ENCODE assay signal across 8 cellular contexts in genomic region chr4:184028571-184028996, GRCh38.
DNase-seq lines count a peak whose midpoint lies in the region; ATAC-seq, FAIRE-seq and TF ChIP-seq lines count a peak whose summit lies in the region.

No MANE protein-coding gene starts in this region.

- H3K27me3 Mint-ChIP-seq in activated CD4-positive, alpha-beta T cell treated with anti-CD3 and anti-CD28 coated beads, Interleukin-2, amount 10 ng/mL, durations not matched to agents 24 days and 14 days, result peaks cover 27% of the 10 kb centered on the region
- peaks cover 33 to 34% of the 10 kb centered on the region in 2 donors for H3K27me3 Mint-ChIP-seq in effector memory CD8-positive, alpha-beta T cell
- H3K27me3 Mint-ChIP-seq in stimulated activated naive CD8-positive, alpha-beta T cell treated with anti-CD3 and anti-CD28 coated beads, Interleukin-15, amount 100 ng/mL, for 72 hours, result peaks cover 24% of the 10 kb centered on the region

- CTCF ChIA-PET in HepG2 (lab: Yijun Ruan, JAX; ENCODE audit: low intra/inter-chr PET ratio, low total read pairs), result no interaction called here

- no peak overlapping the region for H3K9ac ChIP-seq in HepG2 (ENCODE audit: insufficient read depth, low read depth, low read length)

- no peak overlapping the region for H3K4me2 ChIP-seq in HepG2 (ENCODE audit: low read depth, low read length)

- no peaks in the 10 kb centered on the region for H3K36me3 Mint-ChIP-seq in activated CD4-positive, alpha-beta T cell treated with anti-CD3 and anti-CD28 coated beads, Interleukin-2, amount 10 ng/mL, durations not matched to agents 24 days and 14 days (ENCODE audit: low read depth)
- no peaks in the 10 kb centered on the region for H3K36me3 Mint-ChIP-seq in effector memory CD8-positive, alpha-beta T cell (ENCODE audit: insufficient read depth)

- peak; percentile 29 for ATAC-seq in effector memory CD8-positive, alpha-beta T cell (replicated peaks)
- peak; percentile 76 for ATAC-seq in stimulated activated naive CD8-positive, alpha-beta T cell treated with anti-CD3 and anti-CD28 coated beads, Interleukin-15, amount 100 ng/mL, for 72 hours
- ATAC-seq in HepG2, result no peak

- H3K4me3 Mint-ChIP-seq in activated CD4-positive, alpha-beta T cell treated with anti-CD3 and anti-CD28 coated beads, Interleukin-2, amount 10 ng/mL, durations not matched to agents 24 days and 14 days, result peak overlapping the region; percentile 87
- H3K4me3 Mint-ChIP-seq in effector memory CD8-positive, alpha-beta T cell, result peak overlapping the region; percentile 81 to 84
- H3K4me3 Mint-ChIP-seq in stimulated activated naive CD8-positive, alpha-beta T cell treated with anti-CD3 and anti-CD28 coated beads, Interleukin-15, amount 100 ng/mL, for 72 hours, result peak overlapping the region; percentile 71 to 84

- TF ChIP-seq CTCF in HepG2 (CRISPR knock-in tag; IDR thresholded peaks at IDR 0.05), result no peak

- no peak overlapping the region for H3K27ac Mint-ChIP-seq in activated CD4-positive, alpha-beta T cell treated with anti-CD3 and anti-CD28 coated beads, Interleukin-2, amount 10 ng/mL, durations not matched to agents 24 days and 14 days
- H3K27ac Mint-ChIP-seq in effector memory CD8-positive, alpha-beta T cell, result peak overlapping the region; percentile 59 to 72
- H3K27ac Mint-ChIP-seq in stimulated activated naive CD8-positive, alpha-beta T cell treated with anti-CD3 and anti-CD28 coated beads, Interleukin-15, amount 100 ng/mL, for 72 hours, result no peak overlapping the region

- H2AFZ ChIP-seq in HepG2 (ENCODE audit: low read length), result no peak overlapping the region

- no peaks in the 10 kb centered on the region for H3K9me3 ChIP-seq in HepG2 (ENCODE audit: low read length)
- H3K9me3 ChIP-seq in HAP-1, result no peaks in the 10 kb centered on the region

- no peaks in the 10 kb centered on the region for H3K4me1 ChIP-seq in HepG2 (ENCODE audit: insufficient read depth, low read length)
- H3K4me1 ChIP-seq in HAP-1, result no peaks in the 10 kb centered on the region

- POLR2A ChIA-PET in HepG2 (lab: Yijun Ruan, JAX), result no interaction called here

- in situ Hi-C loops in HepG2 (cut with HindIII; ENCODE audit: extremely low pct_ligation_motif_present, low pct_unique_long_range_greater_than_20kb) (no loop called here), HAP-1 (cut with MboI; ENCODE audit: low sequenced_read_pairs) (no loop called here)

- TF ChIP-seq RAD21 in HepG2 (CRISPR knock-in tag; IDR thresholded peaks at IDR 0.05), result no peak

- no peaks in the 10 kb centered on the region for H3K27me3 ChIP-seq in HepG2 (ENCODE audit: control insufficient read depth in 1 of 2, insufficient read depth in 2 of 2, low read length in 2 of 2)
- H3K27me3 ChIP-seq in HAP-1 (ENCODE audit: low read depth), result no peaks in the 10 kb centered on the region

- no peaks in the 10 kb centered on the region for H3K9me3 Mint-ChIP-seq in activated CD4-positive, alpha-beta T cell treated with anti-CD3 and anti-CD28 coated beads, Interleukin-2, amount 10 ng/mL, durations not matched to agents 24 days and 14 days
- H3K9me3 Mint-ChIP-seq in effector memory CD8-positive, alpha-beta T cell, result no peaks in the 10 kb centered on the region
- H3K9me3 Mint-ChIP-seq in stimulated activated naive CD8-positive, alpha-beta T cell treated with anti-CD3 and anti-CD28 coated beads, Interleukin-15, amount 100 ng/mL, for 72 hours, result no peaks in the 10 kb centered on the region

- intact Hi-C loops in activated CD4-positive, alpha-beta T cell treated with anti-CD3 and anti-CD28 coated beads, Interleukin-2, amount 10 ng/mL, durations not matched to agents 24 days and 14 days (cut with micrococcal nuclease), result no loop called here
- intact Hi-C loops in HepG2 (cut with micrococcal nuclease; ENCODE audit: unreplicated experiment), result no loop called here

- no TSS peak for BruUV-seq in HepG2 (replicated peaks; lab: Mats Ljungman, UMichigan)

- no peak overlapping the region for H3K4me3 ChIP-seq in HepG2 (replicated peaks in 1 of 3; ENCODE audit: insufficient read depth in 1 of 3, low read depth in 2 of 3, low read length in 3 of 3)
- H3K4me3 ChIP-seq in HAP-1, result no peak overlapping the region

- no peak overlapping the region for H3K27ac ChIP-seq in HepG2 (ENCODE audit: extremely low read length, insufficient read depth, low read length)

- peak; percentile 74 for DNase-seq in activated CD4-positive, alpha-beta T cell treated with anti-CD3 and anti-CD28 coated beads, Interleukin-2, amount 10 ng/mL, durations not matched to agents 24 days and 14 days
- DNase-seq in activated CD4-positive, alpha-beta T cell treated with anti-CD3 and anti-CD28 coated beads, Interleukin-2, amount 50 U/mL, for 4 hours, result no peak
- peak; percentile 8 for DNase-seq in RPMI8226
- DNase-seq in effector memory CD8-positive, alpha-beta T cell, result no peak
- DNase-seq in stimulated activated naive CD8-positive, alpha-beta T cell treated with anti-CD3 and anti-CD28 coated beads, Interleukin-15, amount 100 ng/mL, for 72 hours, result peak; percentile 14 to 16
- DNase-seq in inferior parietal cortex (ENCODE audit: extremely low spot score), result no peak
- DNase-seq in HepG2 (ENCODE audit: low spot score), result no peak
- DNase-seq in HAP-1 (ENCODE audit: low spot score in 2 of 2), result no peak

- no peak for TF ChIP-seq POLR2A in HepG2 (IDR thresholded peaks at IDR 0.05; ENCODE audit: insufficient read depth in 1 of 2, low read depth in 2 of 2, low read length in 2 of 2)

- no peak for TF ChIP-seq EP300 in HepG2 (IDR thresholded peaks at IDR 0.05; ENCODE audit: low read depth in 2 of 2, low read length in 2 of 2)
- no peak for TF ChIP-seq EP300 in HepG2 (CRISPR knock-in tag; IDR thresholded peaks at IDR 0.05; ENCODE audit: borderline replicate concordance)

- peaks cover 19% of the 10 kb centered on the region for H3K4me1 Mint-ChIP-seq in activated CD4-positive, alpha-beta T cell treated with anti-CD3 and anti-CD28 coated beads, Interleukin-2, amount 10 ng/mL, durations not matched to agents 24 days and 14 days
- H3K4me1 Mint-ChIP-seq in effector memory CD8-positive, alpha-beta T cell (ENCODE audit: low read depth in 2 of 2), result peaks cover 17 to 20% of the 10 kb centered on the region in 2 donors
- H3K4me1 Mint-ChIP-seq in stimulated activated naive CD8-positive, alpha-beta T cell treated with anti-CD3 and anti-CD28 coated beads, Interleukin-15, amount 100 ng/mL, for 72 hours, result peaks cover 22% of the 10 kb centered on the region

- no peaks in the 10 kb centered on the region for H3K36me3 ChIP-seq in HepG2 (replicated peaks in 1 of 2; ENCODE audit: control insufficient read depth in 1 of 2, insufficient read depth in 2 of 2, low read length in 2 of 2)
- H3K36me3 ChIP-seq in HAP-1 (replicated peaks), result no peaks in the 10 kb centered on the region

- no peaks in the 10 kb centered on the region for H4K20me1 ChIP-seq in HepG2 (ENCODE audit: insufficient read depth, low read length)

- WGBS in HepG2 (ENCODE audit: low lambda C conversion rate), result 67% methylated on average over 14 of the region's 14 CpGs

- FAIRE-seq in HepG2 (lab: Jason Lieb, UNC), result no peak

- H3K79me2 ChIP-seq in HepG2 (ENCODE audit: insufficient read depth, low read length), result no peaks in the 10 kb centered on the region

TF ChIP-seq in HepG2, 621 proteins besides CTCF, POLR2A, EP300 and RAD21 (continues in another document):
- TF ChIP-seq ZFX (CRISPR knock-in tag; IDR thresholded peaks at IDR 0.05; ENCODE audit: low read depth) (no peak), KAT7 (CRISPR knock-in tag; IDR thresholded peaks at IDR 0.05; ENCODE audit: borderline replicate concordance) (no peak), SCMH1 (CRISPR knock-in tag; IDR thresholded peaks at IDR 0.05; ENCODE audit: borderline replicate concordance) (no peak), REXO4 (CRISPR knock-in tag; IDR thresholded peaks at IDR 0.05; ENCODE audit: borderline replicate concordance) (no peak), NONO (IDR thresholded peaks at IDR 0.05) (no peak), NONO (CRISPR knock-in tag; conservative IDR thresholded peaks at IDR 0.05) (no peak), FLYWCH1 (CRISPR knock-in tag; IDR thresholded peaks at IDR 0.05) (no peak), SKIL (CRISPR knock-in tag; IDR thresholded peaks at IDR 0.05; ENCODE audit: borderline replicate concordance) (no peak), ZSCAN12 (CRISPR knock-in tag; IDR thresholded peaks at IDR 0.05) (no peak), ZNF607 (CRISPR knock-in tag; IDR thresholded peaks at IDR 0.05; ENCODE audit: borderline replicate concordance) (no peak), MIER2 (CRISPR knock-in tag; IDR thresholded peaks at IDR 0.05) (no peak), ADNP (CRISPR knock-in tag; IDR thresholded peaks at IDR 0.05) (no peak), FOXP1 (IDR thresholded peaks at IDR 0.05) (no peak), FOXP1 (CRISPR knock-in tag; IDR thresholded peaks at IDR 0.05) (no peak)
- TF ChIP-seq, protein P1, sequence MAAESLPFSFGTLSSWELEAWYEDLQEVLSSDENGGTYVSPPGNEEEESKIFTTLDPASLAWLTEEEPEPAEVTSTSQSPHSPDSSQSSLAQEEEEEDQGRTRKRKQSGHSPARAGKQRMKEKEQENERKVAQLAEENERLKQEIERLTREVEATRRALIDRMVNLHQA (CRISPR knock-in tag; IDR thresholded peaks at IDR 0.05), result no peak

Comparison
In these comparisons a context has a peak if more than half of its experiments do, and no peak if none do; other contexts are left out.
1. DNase-seq: peak in activated CD4-positive, alpha-beta T cell treated with anti-CD3 and anti-CD28 coated beads, Interleukin-2, amount 10 ng/mL, durations not matched to agents 24 days and 14 days (single experiment), RPMI8226 (single experiment) and stimulated activated naive CD8-positive, alpha-beta T cell treated with anti-CD3 and anti-CD28 coated beads, Interleukin-15, amount 100 ng/mL, for 72 hours (2 of 2); none in activated CD4-positive, alpha-beta T cell treated with anti-CD3 and anti-CD28 coated beads, Interleukin-2, amount 50 U/mL, for 4 hours (0 of 2), effector memory CD8-positive, alpha-beta T cell (0 of 3), inferior parietal cortex (single experiment), HepG2 (single experiment) and HAP-1 (0 of 2).
2. H3K27ac Mint-ChIP-seq: peak in effector memory CD8-positive, alpha-beta T cell (2 of 2); none in activated CD4-positive, alpha-beta T cell treated with anti-CD3 and anti-CD28 coated beads, Interleukin-2, amount 10 ng/mL, durations not matched to agents 24 days and 14 days (single experiment) and stimulated activated naive CD8-positive, alpha-beta T cell treated with anti-CD3 and anti-CD28 coated beads, Interleukin-15, amount 100 ng/mL, for 72 hours (0 of 2).
3. Peak in every context shown above with its lines, with median percentiles within 50 percentile points of each other: H3K4me3 Mint-ChIP-seq.